ENCODE assay signal across 8 cellular contexts in the genomic region with DNA sequence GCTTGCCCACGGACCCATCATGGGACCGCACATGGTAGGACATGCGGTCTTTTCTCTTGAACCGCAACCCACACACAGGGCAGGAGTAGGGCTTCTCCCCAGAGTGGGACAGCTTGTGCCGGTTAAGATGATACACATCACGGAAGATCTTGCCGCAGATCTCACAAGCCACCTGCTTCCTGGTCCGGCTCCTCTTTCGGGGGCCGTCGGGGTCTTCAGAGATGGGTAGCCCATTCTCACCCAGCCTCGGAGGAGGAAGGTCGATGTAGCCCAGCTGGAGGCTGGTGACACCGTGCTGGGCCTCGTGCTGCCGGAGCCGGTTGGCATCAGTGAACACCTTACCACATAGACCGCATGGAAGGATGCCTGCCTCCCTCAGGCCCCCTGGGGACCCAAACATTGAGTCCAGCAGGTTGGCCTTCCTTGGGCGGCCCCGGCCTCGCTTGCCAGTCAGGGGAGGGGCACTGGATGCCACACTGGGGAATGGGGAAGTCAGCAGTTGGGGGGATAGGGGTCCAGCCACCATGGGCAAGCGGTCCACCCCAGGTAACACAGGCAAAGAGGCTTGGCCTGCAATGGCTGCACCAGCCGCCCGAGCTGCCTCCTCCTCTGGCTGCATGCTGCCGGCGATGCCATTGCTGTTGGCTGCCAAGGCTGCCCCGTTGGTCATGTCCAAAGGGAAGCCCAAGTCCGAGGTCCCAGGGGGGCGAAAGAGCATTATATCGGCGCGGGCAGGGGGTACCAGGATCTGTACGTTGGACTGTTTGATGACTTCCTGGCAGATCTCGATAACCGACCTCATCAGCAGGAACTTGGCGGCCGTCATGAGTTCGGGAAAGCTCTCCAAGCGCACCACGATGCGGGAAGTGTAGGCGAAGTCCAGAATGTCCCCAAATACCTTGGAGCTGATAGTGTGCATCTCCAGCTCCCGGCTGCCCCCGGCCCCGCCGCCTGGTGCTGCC. TPM values are rescaled to one million over a fixed set of nuclear protein-coding genes. Genes with fewer than 3 reads are reported as not detected.
DNase-seq lines count a peak whose midpoint lies in the region; ATAC-seq and TF ChIP-seq lines count a peak whose summit lies in the region.

No MANE protein-coding gene starts in this region.

- peaks cover 73% of the 10 kb centered on the region for H3K79me2 ChIP-seq in hepatocyte

- H2AFZ ChIP-seq in hepatocyte = peak overlapping the region; percentile 26

- peak overlapping the region; percentile 93 for H3K27ac Mint-ChIP-seq in activated naive CD8-positive, alpha-beta T cell treated with anti-CD3 and anti-CD28 coated beads, Interleukin-2, amount 50 U/mL, for 24 hours

- H3K4me1 ChIP-seq in hepatocyte (ENCODE audit: insufficient read depth) (peaks cover 59% of the 10 kb centered on the region), skeletal muscle tissue (ENCODE audit: control insufficient read depth in 3 of 3, insufficient read depth in 3 of 3, low read length in 3 of 3) (peaks cover 35 to 55% (median 45%) of the 10 kb centered on the region in 3 donors)

- peak overlapping the region; percentile 90 for H3K4me3 Mint-ChIP-seq in activated naive CD8-positive, alpha-beta T cell treated with anti-CD3 and anti-CD28 coated beads, Interleukin-2, amount 50 U/mL, for 24 hours

- TF ChIP-seq CTCF in hepatocyte (IDR thresholded peaks at IDR 0.05; ENCODE audit: poor library complexity) = no peak

- peak overlapping the region; percentile 100 for H3K4me2 ChIP-seq in hepatocyte

- H3K9me2 ChIP-seq in hepatocyte (replicated peaks; ENCODE audit: insufficient read depth) = no peaks in the 10 kb centered on the region

- no peak for ATAC-seq in activated naive CD8-positive, alpha-beta T cell treated with anti-CD3 and anti-CD28 coated beads, Interleukin-2, amount 50 U/mL, for 24 hours
- ATAC-seq in GM18873 (IDR thresholded peaks at IDR 0.05; ENCODE audit: low FRiP score, unreplicated experiment) = no peak

- H3K27ac ChIP-seq in hepatocyte (peak overlapping the region; percentile 84), skeletal muscle tissue (ENCODE audit: low read depth, low read length) (peak overlapping the region; percentile 19)

- peaks cover 56% of the 10 kb centered on the region for H3K4me1 Mint-ChIP-seq in activated naive CD8-positive, alpha-beta T cell treated with anti-CD3 and anti-CD28 coated beads, Interleukin-2, amount 50 U/mL, for 24 hours

- peak overlapping the region; percentile 70 for H3K4me3 ChIP-seq in hepatocyte
- peak overlapping the region; percentile 45 to 77 (median 73) for H3K4me3 ChIP-seq in skeletal muscle tissue (ENCODE audit: low read length in 3 of 3)

- no peaks in the 10 kb centered on the region for H3K9me3 ChIP-seq in hepatocyte (ENCODE audit: low read depth)
- H3K9me3 ChIP-seq in skeletal muscle tissue (ENCODE audit: control insufficient read depth in 3 of 3, low read length in 3 of 3) = no peaks in the 10 kb centered on the region

- WGBS in hepatocyte (ENCODE audit: low lambda C conversion rate, missing lambda C conversion rate) = 62% methylated on average over 43 of the region's 46 CpGs

- H3K27me3 ChIP-seq in hepatocyte (no peaks in the 10 kb centered on the region), skeletal muscle tissue (ENCODE audit: control insufficient read depth in 3 of 3, insufficient read depth in 3 of 3, low read length in 3 of 3) (no peaks in the 10 kb centered on the region)

- H3K36me3 ChIP-seq in hepatocyte (replicated peaks; ENCODE audit: insufficient read depth, low read depth) (no peaks in the 10 kb centered on the region), skeletal muscle tissue (ENCODE audit: control insufficient read depth in 3 of 3, insufficient read depth in 3 of 3, low read length in 3 of 3) (peaks cover 5 to 34% (median 34%) of the 10 kb centered on the region in 3 donors)

- H3K27me3 Mint-ChIP-seq in activated naive CD8-positive, alpha-beta T cell treated with anti-CD3 and anti-CD28 coated beads, Interleukin-2, amount 50 U/mL, for 24 hours = no peaks in the 10 kb centered on the region

- H4K20me1 ChIP-seq in hepatocyte (ENCODE audit: insufficient read depth, poor library complexity, severe bottlenecking) = peaks cover 52% of the 10 kb centered on the region

- H3K9ac ChIP-seq in skeletal muscle tissue (ENCODE audit: low read depth in 1 of 3, low read length in 3 of 3) = peak overlapping the region in 2 of 3 donors; percentile 56 to 68

- H3K9me3 Mint-ChIP-seq in activated naive CD8-positive, alpha-beta T cell treated with anti-CD3 and anti-CD28 coated beads, Interleukin-2, amount 50 U/mL, for 24 hours = no peaks in the 10 kb centered on the region

- DNase-seq in DMS153 treated with DMSO at 0.1 percent for 48 hours (lab: John Stamatoyannopoulos, UW; ENCODE audit: unreplicated experiment) = peak; percentile 36
- peak; percentile 34 for DNase-seq in NCI-H69 (lab: John Stamatoyannopoulos, UW)
- DNase-seq in activated naive CD8-positive, alpha-beta T cell treated with anti-CD3 and anti-CD28 coated beads, Interleukin-2, amount 50 U/mL, for 24 hours = peak; percentile 46
- peak; percentile 58 for DNase-seq in hepatocyte (ENCODE audit: low spot score)
- DNase-seq in NCI-H1048 (lab: John Stamatoyannopoulos, UW) = no peak
- DNase-seq in NCI-H2081 treated with DMSO at 0.1 percent for 48 hours (lab: John Stamatoyannopoulos, UW) = no peak

- H3K36me3 Mint-ChIP-seq in activated naive CD8-positive, alpha-beta T cell treated with anti-CD3 and anti-CD28 coated beads, Interleukin-2, amount 50 U/mL, for 24 hours (ENCODE audit: low read depth) = peaks cover 42% of the 10 kb centered on the region

RNA-seq across cellular contexts. Expression of a gene that starts 1.5 kb away (rescaled TPM):
- total RNA-seq in hepatocyte (20.3 and 25.1 TPM in 2 replicates), skeletal muscle tissue (19.8 TPM)
- polyA plus RNA-seq in hepatocyte = 18.2 and 23.8 TPM in 2 replicates

RNA-seq across cellular contexts. Expression of a gene that starts 52.4 kb away (rescaled TPM):
- total RNA-seq in hepatocyte = 17.9 and 22.2 TPM in 2 replicates
- polyA plus RNA-seq in hepatocyte = 19.5 and 22.4 TPM in 2 replicates
- 6.3 TPM for total RNA-seq in skeletal muscle tissue

RNA-seq across cellular contexts. Expression of a gene that starts 54.8 kb away (rescaled TPM):
- total RNA-seq in hepatocyte (52.2 and 55.2 TPM in 2 replicates), skeletal muscle tissue (98.1 TPM)
- polyA plus RNA-seq in hepatocyte = 66.4 and 71.0 TPM in 2 replicates

Comparison
In these comparisons a context has a peak if more than half of its experiments do, and no peak if none do; other contexts are left out.
1. DNase-seq: peak in DMS153 treated with DMSO at 0.1 percent for 48 hours (single experiment), NCI-H69 (single experiment), activated naive CD8-positive, alpha-beta T cell treated with anti-CD3 and anti-CD28 coated beads, Interleukin-2, amount 50 U/mL, for 24 hours (single experiment) and hepatocyte (single experiment); none in NCI-H1048 (single experiment) and NCI-H2081 treated with DMSO at 0.1 percent for 48 hours (single experiment).